1 cellular context compared by ENCODE assay signal in genomic region chr4:83751336-83751949, GRCh38.
TF ChIP-seq lines count a peak whose summit lies in the region.

No MANE protein-coding gene starts in this region.

TF ChIP-seq in GM23338, 12 proteins besides CTCF, POLR2A, EP300 and RAD21 (continued from another document):
- no peak for TF ChIP-seq ZNF462 (CRISPR knock-in tag; IDR thresholded peaks at IDR 0.05)
- TF ChIP-seq ZNF114 (CRISPR knock-in tag; IDR thresholded peaks at IDR 0.05) = no peak
- no peak for TF ChIP-seq POLR2AphosphoS5 (IDR thresholded peaks at IDR 0.05; ENCODE audit: low read depth)
- no peak for TF ChIP-seq JUNB (IDR thresholded peaks at IDR 0.05; ENCODE audit: unreplicated experiment)
- TF ChIP-seq CREB1 (CRISPR knock-in tag; IDR thresholded peaks at IDR 0.05; ENCODE audit: low read depth) = no peak
- no peak for TF ChIP-seq EZH2 (IDR thresholded peaks at IDR 0.05; ENCODE audit: low read depth, unreplicated experiment)
